Comparison of ENCODE assay signal across 18 cellular contexts in genomic region chrX:53160297-53160983, GRCh38.
"Had no signal": no experiment of that assay in that cellular context is flagged by ENCODE, and none has a peak within 500 bp of the region (broad histone marks: within the 10 kb centered on the region; RNA-seq: fewer than 3 reads in every experiment).

No MANE protein-coding gene starts in this region.

- H3K4me3 ChIP-seq: SK-N-MC had no signal

- FAIRE-seq: TTC549 had no signal

- H3K27me3 Mint-ChIP-seq: activated CD8-positive, alpha-beta memory T cell treated with anti-CD3 and anti-CD28 coated beads, Interleukin-2, amount 10 ng/mL, durations not matched to agents 7 days and 5 days; natural killer cell treated with Interleukin-12 subunit alpha and Interleukin-12 subunit beta and Interleukin-15 and Interleukin-18, amount 100 ng/mL, for 72 hours; progenitor cell of endocrine pancreas had no signal

- H3K9me3 Mint-ChIP-seq: natural killer cell treated with Interleukin-12 subunit alpha and Interleukin-12 subunit beta and Interleukin-15 and Interleukin-18, amount 100 ng/mL, for 72 hours; T-helper 1 cell treated with Interleukin-12 subunit alpha and Interleukin-12 subunit beta and Interleukin-4 antibody, amounts not matched to agents 30 μg/mL and 1 μg/mL, for 36 hours had no signal

- H3K4me3 Mint-ChIP-seq: activated CD8-positive, alpha-beta memory T cell treated with anti-CD3 and anti-CD28 coated beads, Interleukin-2, amount 10 ng/mL, durations not matched to agents 7 days and 5 days; natural killer cell treated with Interleukin-12 subunit alpha and Interleukin-12 subunit beta and Interleukin-15 and Interleukin-18, amount 100 ng/mL, for 72 hours; T-helper 1 cell treated with Interleukin-12 subunit alpha and Interleukin-12 subunit beta and Interleukin-4 antibody, amounts not matched to agents 30 μg/mL and 1 μg/mL, for 36 hours had no signal

- DNase-seq: activated CD4-positive, alpha-beta T cell treated with anti-CD3 and anti-CD28 coated beads for 1 hour; activated CD4-positive, alpha-beta T cell treated with anti-CD3 and anti-CD28 coated beads, Interleukin-2, amount 50 U/mL, for 48 hours; activated CD8-positive, alpha-beta memory T cell treated with anti-CD3 and anti-CD28 coated beads, Interleukin-2, amount 10 ng/mL, durations not matched to agents 7 days and 5 days; activated T-cell treated with anti-CD3 and anti-CD28 coated beads, Interleukin-2, amount 50 U/mL, for 48 hours; caudate nucleus; effector memory CD4-positive, alpha-beta T cell; hypothalamus; occipital lobe; stimulated activated CD4-positive, alpha-beta T cell treated with anti-CD3 and anti-CD28 coated beads, Interleukin-12 subunit alpha, Interleukin-12 subunit beta, amount 100 ng/mL, for 4 hours; stimulated activated CD4-positive, alpha-beta T cell treated with anti-CD3 and anti-CD28 coated beads, Interleukin-4, amount 100 ng/mL, for 1 hour; stimulated activated CD8-positive, alpha-beta memory T cell treated with anti-CD3 and anti-CD28 coated beads, Interleukin-4, amount 100 ng/mL, for 48 hours; stimulated activated naive CD8-positive, alpha-beta T cell treated with anti-CD3 and anti-CD28 coated beads, Interleukin-15, Interleukin-2, amounts not matched to agents 100 U/mL and 50 U/mL, for 24 hours had no signal

- ATAC-seq: activated CD8-positive, alpha-beta memory T cell treated with anti-CD3 and anti-CD28 coated beads, Interleukin-2, amount 10 ng/mL, durations not matched to agents 7 days and 5 days; natural killer cell treated with Interleukin-12 subunit alpha and Interleukin-12 subunit beta and Interleukin-15 and Interleukin-18, amount 100 ng/mL, for 72 hours; sciatic nerve; stimulated activated naive CD8-positive, alpha-beta T cell treated with anti-CD3 and anti-CD28 coated beads, Interleukin-15, Interleukin-2, amounts not matched to agents 100 U/mL and 50 U/mL, for 24 hours had no signal

- H3K4me1 Mint-ChIP-seq: activated CD8-positive, alpha-beta memory T cell treated with anti-CD3 and anti-CD28 coated beads, Interleukin-2, amount 10 ng/mL, durations not matched to agents 7 days and 5 days had no signal

- H3K36me3 Mint-ChIP-seq: activated CD8-positive, alpha-beta memory T cell treated with anti-CD3 and anti-CD28 coated beads, Interleukin-2, amount 10 ng/mL, durations not matched to agents 7 days and 5 days; natural killer cell treated with Interleukin-12 subunit alpha and Interleukin-12 subunit beta and Interleukin-15 and Interleukin-18, amount 100 ng/mL, for 72 hours had no signal

- H3K27ac Mint-ChIP-seq: activated CD8-positive, alpha-beta memory T cell treated with anti-CD3 and anti-CD28 coated beads, Interleukin-2, amount 10 ng/mL, durations not matched to agents 7 days and 5 days; natural killer cell treated with Interleukin-12 subunit alpha and Interleukin-12 subunit beta and Interleukin-15 and Interleukin-18, amount 100 ng/mL, for 72 hours; progenitor cell of endocrine pancreas; T-helper 1 cell treated with Interleukin-12 subunit alpha and Interleukin-12 subunit beta and Interleukin-4 antibody, amounts not matched to agents 30 μg/mL and 1 μg/mL, for 36 hours had no signal
